In genomic region chr5:103410174-103410573, GRCh38 we compare ENCODE assay signal across 14 cellular contexts.
A peak's percentile ranks its signal among the peaks of the same experiment; 100 is the strongest.
DNase-seq lines count a peak whose midpoint lies in the region; ATAC-seq and TF ChIP-seq lines count a peak whose summit lies in the region.
"Had no signal": no experiment of that assay in that cellular context is flagged by ENCODE, and none has a peak within 500 bp of the region (broad histone marks: within the 10 kb centered on the region; RNA-seq: fewer than 3 reads in every experiment).

No MANE protein-coding gene starts in this region.

- TF ChIP-seq POLR2A in adrenal gland (IDR thresholded peaks at IDR 0.05) (no peak), upper lobe of left lung (IDR thresholded peaks at IDR 0.05) (no peak)

- H2BK12ac ChIP-seq in mesenchymal stem cell (ENCODE audit: low read length in 2 of 2) = no peak overlapping the region

- no peak overlapping the region for H2BK15ac ChIP-seq in mesenchymal stem cell (ENCODE audit: low read depth, poor library complexity, severe bottlenecking)

- H2AFZ ChIP-seq in mesenchymal stem cell (ENCODE audit: low read depth, low read length) = no peak overlapping the region

- no peak for TF ChIP-seq EP300 in upper lobe of left lung (IDR thresholded peaks at IDR 0.05)

- intact Hi-C loops in adrenal gland (cut with DNase I) = no loop called here

- WGBS in adrenal gland, 4 donors = 64 to 83% (median 81%) methylated on average over 2 of the region's 2 CpGs
- WGBS in mesenchymal stem cell = 89% methylated on average over 2 of the region's 2 CpGs
- WGBS in upper lobe of left lung, 2 donors = 62 to 67% methylated on average over 2 of the region's 2 CpGs

- H3K27me3 ChIP-seq in adrenal gland (no peaks in the 10 kb centered on the region), mesenchymal stem cell (ENCODE audit: control insufficient read depth in 1 of 2, insufficient read depth in 1 of 2, low read length in 2 of 2) (no peaks in the 10 kb centered on the region), upper lobe of left lung (no peaks in the 10 kb centered on the region)
- H3K27me3 ChIP-seq: brain microvascular endothelial cell had no signal

- H3K9ac ChIP-seq in mesenchymal stem cell (ENCODE audit: low read length) = no peak overlapping the region

- no peak overlapping the region for H2AK5ac ChIP-seq in mesenchymal stem cell (ENCODE audit: low read length, severe bottlenecking)

- no peaks in the 10 kb centered on the region for H3K79me1 ChIP-seq in mesenchymal stem cell (replicated peaks; ENCODE audit: low read length, poor library complexity, severe bottlenecking)

- H3K27ac ChIP-seq in adrenal gland (no peak overlapping the region), mesenchymal stem cell (ENCODE audit: low read length, poor library complexity, severe bottlenecking) (no peak overlapping the region), upper lobe of left lung (no peak overlapping the region)
- H3K27ac ChIP-seq: brain microvascular endothelial cell had no signal

- H3K4me2 ChIP-seq in mesenchymal stem cell (ENCODE audit: low read length, poor library complexity, severe bottlenecking) = no peak overlapping the region

- H3K14ac ChIP-seq in mesenchymal stem cell (ENCODE audit: low read length in 2 of 2) = no peak overlapping the region

- no peak overlapping the region for H3K18ac ChIP-seq in mesenchymal stem cell (ENCODE audit: low read depth in 1 of 2, low read length in 2 of 2)

- H2BK120ac ChIP-seq in mesenchymal stem cell (ENCODE audit: low read depth, low read length) = no peak overlapping the region

- no peaks in the 10 kb centered on the region for H3K36me3 ChIP-seq in adrenal gland (replicated peaks in 1 of 2)
- H3K36me3 ChIP-seq in mesenchymal stem cell (ENCODE audit: control insufficient read depth in 1 of 2, insufficient read depth in 2 of 2, low read depth in 1 of 2, low read length in 2 of 2) = no peaks in the 10 kb centered on the region
- H3K36me3 ChIP-seq in upper lobe of left lung = no peaks in the 10 kb centered on the region
- H3K36me3 ChIP-seq: brain microvascular endothelial cell had no signal

- in situ Hi-C loops in GM13976 (cut with MboI; ENCODE audit: low sequenced_read_pairs, unreplicated experiment) = no loop called here

- H3K4me1 ChIP-seq in adrenal gland (replicated peaks in 1 of 2) (no peaks in the 10 kb centered on the region), mesenchymal stem cell (ENCODE audit: control insufficient read depth, insufficient read depth, low read depth, low read length) (no peaks in the 10 kb centered on the region), upper lobe of left lung (no peaks in the 10 kb centered on the region)

- H4K91ac ChIP-seq in mesenchymal stem cell (ENCODE audit: low read length) = no peak overlapping the region

- no peak overlapping the region for H3K4ac ChIP-seq in mesenchymal stem cell (ENCODE audit: low read depth in 1 of 2, low read length in 2 of 2)

- H3K9me3 ChIP-seq in adrenal gland (replicated peaks in 1 of 3) = no peaks in the 10 kb centered on the region
- no peaks in the 10 kb centered on the region for H3K9me3 ChIP-seq in mesenchymal stem cell (ENCODE audit: control insufficient read depth, low read length)
- H3K9me3 ChIP-seq in upper lobe of left lung = no peaks in the 10 kb centered on the region

- H3K23ac ChIP-seq in mesenchymal stem cell (ENCODE audit: low read length in 2 of 2) = no peak overlapping the region

- TF ChIP-seq CTCF in adrenal gland (IDR thresholded peaks at IDR 0.05) (no peak), upper lobe of left lung (IDR thresholded peaks at IDR 0.05) (no peak), GM13976 (IDR thresholded peaks at IDR 0.05; ENCODE audit: borderline replicate concordance, control extremely low read depth, extremely low read depth, insufficient read depth, missing control alignments) (no peak)

- DNase-seq in NCI-H526 (lab: John Stamatoyannopoulos, UW) = peak; percentile 46 to 66
- no peak for DNase-seq in adrenal gland
- no peak for DNase-seq in mesenchymal stem cell
- DNase-seq in upper lobe of left lung = no peak
- DNase-seq in GM13976 (ENCODE audit: low spot score) = no peak
- DNase-seq: activated T-cell treated with anti-CD3 and anti-CD28 coated beads, Interleukin-2, amount 50 U/mL, for 4 hours; brain microvascular endothelial cell; KG1; left cardiac atrium; NCI-H2081 treated with DMSO at 0.1 percent for 48 hours; stimulated activated CD4-positive, alpha-beta T cell treated with anti-CD3 and anti-CD28 coated beads, Interleukin-12 subunit alpha, Interleukin-12 subunit beta, amount 100 ng/mL, for 4 hours had no signal

- H3K4me3 ChIP-seq in adrenal gland = no peak overlapping the region
- H3K4me3 ChIP-seq in mesenchymal stem cell (ENCODE audit: insufficient read depth in 1 of 2, low read depth in 1 of 2, low read length in 2 of 2) = no peak overlapping the region
- no peak overlapping the region for H3K4me3 ChIP-seq in upper lobe of left lung

- no peak overlapping the region for H4K8ac ChIP-seq in mesenchymal stem cell (ENCODE audit: low read length)

- H2BK5ac ChIP-seq in mesenchymal stem cell (ENCODE audit: low read depth, low read length, poor library complexity, severe bottlenecking) = no peak overlapping the region

- ATAC-seq in GM18873 (IDR thresholded peaks at IDR 0.05; ENCODE audit: low FRiP score, unreplicated experiment) = peak; percentile 99
- peak; percentile 99 for ATAC-seq in GM21528 (IDR thresholded peaks at IDR 0.05; ENCODE audit: low FRiP score, unreplicated experiment)
- ATAC-seq in HG03039 (IDR thresholded peaks at IDR 0.05; ENCODE audit: unreplicated experiment) = peak; percentile 98
- no peak for ATAC-seq in upper lobe of left lung (ENCODE audit: low FRiP score in 2 of 2)
- ATAC-seq: activated T-cell treated with anti-CD3 and anti-CD28 coated beads, Interleukin-2, amount 50 U/mL, for 4 hours; left cardiac atrium had no signal

Comparison
In these comparisons a context has a peak if more than half of its experiments do, and no peak if none do; other contexts are left out.
1. ATAC-seq: peak in GM18873 (single experiment), GM21528 (single experiment) and HG03039 (single experiment); none in upper lobe of left lung (0 of 2).
2. DNase-seq: peak in NCI-H526 (2 of 2); none in adrenal gland (0 of 7), mesenchymal stem cell (single experiment), upper lobe of left lung (0 of 2) and GM13976 (single experiment).